19 cellular contexts compared by ENCODE assay signal in genomic region chr7:111259991-111260390, GRCh38.
"Had no signal": no experiment of that assay in that cellular context is flagged by ENCODE, and none has a peak within 500 bp of the region (broad histone marks: within the 10 kb centered on the region; RNA-seq: fewer than 3 reads in every experiment).

No MANE protein-coding gene starts in this region.

- DNase-seq: KBM-7, MG63, NCI-H1092, NCI-H1105 treated with DMSO at 0.1 percent for 48 hours, NCI-H1417 treated with DMSO at 0.1 percent for 48 hours, NCI-H146, NCI-H1694 treated with DMSO at 0.1 percent for 48 hours, NCI-H1930, NCI-H2081, NCI-H2107, NCI-H2227 treated with DMSO at 0.1 percent for 48 hours, NCI-H524, NCI-H526 treated with DMSO at 0.1 percent for 48 hours, NCI-H748 treated with DMSO at 0.1 percent for 48 hours, Right ventricle myocardium superior, RPMI8226, SK-N-SH, SW 1271, T-cell had no signal

- H3K27me3 ChIP-seq: MG63 had no signal

- H3K4me2 ChIP-seq: SK-N-SH had no signal

- H3K9me3 ChIP-seq: MG63, SK-N-SH had no signal

- H3K36me3 ChIP-seq: MG63 had no signal

- ATAC-seq: T-cell had no signal

- H3K4me3 ChIP-seq: MG63 had no signal

- H3K9ac ChIP-seq: SK-N-SH had no signal
